In the genomic region with DNA sequence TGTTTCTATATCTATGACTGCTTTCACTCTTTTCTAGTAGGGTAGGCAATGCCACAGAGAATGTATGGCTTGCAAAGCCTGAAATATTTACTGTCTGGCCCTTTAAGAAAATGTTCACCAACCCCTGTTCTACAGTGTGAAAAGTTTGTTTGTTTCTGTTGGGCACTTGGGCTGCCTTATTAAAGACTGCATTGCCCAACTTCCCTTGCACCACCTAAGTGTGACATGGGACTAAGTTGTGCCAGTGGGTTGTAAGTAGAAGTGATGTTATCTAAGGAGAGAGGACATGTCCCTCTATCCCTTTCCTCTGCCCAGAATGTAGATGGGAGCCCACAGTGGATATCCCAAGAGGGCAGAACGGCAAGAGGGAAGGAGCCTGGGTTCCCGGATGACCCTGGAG, we compare ENCODE assay signal across 18 cellular contexts.
DNase-seq lines count a peak whose midpoint lies in the region; ATAC-seq, FAIRE-seq and TF ChIP-seq lines count a peak whose summit lies in the region.
"Had no signal": no experiment of that assay in that cellular context is flagged by ENCODE, and none has a peak within 500 bp of the region (broad histone marks: within the 10 kb centered on the region; RNA-seq: fewer than 3 reads in every experiment).

No MANE protein-coding gene starts in this region.

- FAIRE-seq in K562 (lab: Jason Lieb, UNC) (no peak), GM12891 (lab: Jason Lieb, UNC) (no peak)
- FAIRE-seq: keratinocyte had no signal

- in situ Hi-C loops in K562 (cut with MboI), result no loop called here

- TF ChIP-seq POLR2A in heart left ventricle (IDR thresholded peaks at IDR 0.05) (no peak), K562 (conservative IDR thresholded peaks at IDR 0.05) (no peak), GM12891 (IDR thresholded peaks at IDR 0.05; ENCODE audit: low read depth, low read length) (no peak)

- no peak for TF ChIP-seq EP300 in K562 (IDR thresholded peaks at IDR 0.05; ENCODE audit: low read length)

- H3K4me3 ChIP-seq in heart left ventricle (no peak overlapping the region), K562 (no peak overlapping the region), mucosa of stomach (ENCODE audit: low read length) (no peak overlapping the region), urinary bladder (ENCODE audit: low read depth, low read length) (no peak overlapping the region)
- H3K4me3 ChIP-seq: GM23338 had no signal

- TF ChIP-seq RAD21 in K562 (CRISPR knock-in tag; conservative IDR thresholded peaks at IDR 0.05 in 1 of 2, IDR thresholded peaks at IDR 0.05 in 1 of 2), result no peak

- H2AFZ ChIP-seq in K562 (ENCODE audit: low read depth, low read length), result no peak overlapping the region

- H3K27ac ChIP-seq in heart left ventricle (peak overlapping the region in 9 of 12 donors; percentile 90 to 99 (median 95)), K562 (ENCODE audit: extremely low read depth, low read depth, low read length) (no peak overlapping the region), urinary bladder (ENCODE audit: low read depth) (peak overlapping the region; percentile 28), substantia nigra (ENCODE audit: low read depth, low read length, poor library complexity, severe bottlenecking) (no peak overlapping the region)
- H3K27ac ChIP-seq: brain microvascular endothelial cell had no signal

- peaks cover 0 to 49% (median 32%) of the 10 kb centered on the region in 12 donors for H3K4me1 ChIP-seq in heart left ventricle
- peaks cover 5 to 11% of the 10 kb centered on the region in 2 experiments; a peak in 3 of 5 replicates for H3K4me1 ChIP-seq in K562 (replicated peaks in 1 of 2; ENCODE audit: control insufficient read depth in 2 of 2, insufficient read depth in 2 of 2, low read length in 2 of 2)
- H3K4me1 ChIP-seq in mucosa of stomach (ENCODE audit: control insufficient read depth, insufficient read depth, low read length), result peaks cover 18% of the 10 kb centered on the region
- H3K4me1 ChIP-seq in urinary bladder (ENCODE audit: insufficient read depth), result no peaks in the 10 kb centered on the region

- ATAC-seq in heart left ventricle (no peak), Right ventricle myocardium inferior (no peak), K562 (no peak)
- ATAC-seq: activated CD8-positive, alpha-beta T cell treated with anti-CD3 and anti-CD28 coated beads for 36 hours; GM23338; naive thymus-derived CD4-positive, alpha-beta T cell; stimulated activated naive B cell treated with anti-CD40 and anti-IgM and Interleukin-4, amounts not matched to agents 10 μg/mL and 1 μg/mL and 100 μg/mL, for 72 hours had no signal

- TF ChIP-seq CTCF in heart left ventricle (IDR thresholded peaks at IDR 0.05) (no peak), K562 (IDR thresholded peaks at IDR 0.05 in 2 of 3, conservative IDR thresholded peaks at IDR 0.05 in 1 of 3; ENCODE audit: insufficient read depth in 2 of 3, low read depth in 1 of 3, low read length in 3 of 3) (no peak)

- H3K36me3 ChIP-seq in heart left ventricle (no peaks in the 10 kb centered on the region), K562 (ENCODE audit: control insufficient read depth, insufficient read depth, low read length) (no peaks in the 10 kb centered on the region), mucosa of stomach (ENCODE audit: control insufficient read depth, insufficient read depth, low read length) (no peaks in the 10 kb centered on the region), urinary bladder (ENCODE audit: insufficient read depth) (no peaks in the 10 kb centered on the region)
- H3K36me3 ChIP-seq: brain microvascular endothelial cell had no signal

- H3K9ac ChIP-seq in K562 (ENCODE audit: insufficient read depth in 1 of 2, low read depth in 2 of 2, low read length in 2 of 2) (no peak overlapping the region), mucosa of stomach (ENCODE audit: low read length) (peak overlapping the region; percentile 10)

- no peaks in the 10 kb centered on the region for H3K79me2 ChIP-seq in K562 (ENCODE audit: control insufficient read depth, insufficient read depth, low read length)

- H3K9me1 ChIP-seq in K562 (ENCODE audit: control insufficient read depth, insufficient read depth, low read length), result no peaks in the 10 kb centered on the region

- 32 to 75% (median 68%) methylated on average over 2 of the region's 2 CpGs for WGBS in heart left ventricle, 4 donors
- 43% methylated on average over 2 of the region's 2 CpGs for WGBS in K562 (ENCODE audit: insufficient coverage, low coverage, missing lambda C conversion rate)
- WGBS in urinary bladder, result 31% methylated on average over 2 of the region's 2 CpGs

- H4K20me1 ChIP-seq in K562 (replicated peaks; ENCODE audit: control insufficient read depth, insufficient read depth, low read length), result 0 out of 2 replicates have a peak, but pooled peaks cover 4% of the 10 kb centered on the region

- intact Hi-C loops in heart left ventricle (cut with DNase I) (loop anchor here in 3 of 10 donors (5.0 kb wide), 2 partner anchors 38 to 138 kb away; a partner anchor contains a TSS), Right ventricle myocardium inferior (cut with DNase I) (no loop called here), K562 (cut with micrococcal nuclease) (no loop called here)

- DNase-seq in heart left ventricle (no peak), Right ventricle myocardium inferior (ENCODE audit: missing footprints) (no peak), K562 (ENCODE audit: extremely low read depth in 1 of 4, low spot score in 3 of 4) (no peak), substantia nigra (lab: John Stamatoyannopoulos, UW) (no peak), GM12891 (ENCODE audit: insufficient read length, low spot score) (no peak), NCI-H1436 (lab: John Stamatoyannopoulos, UW) (no peak)
- DNase-seq: activated CD8-positive, alpha-beta T cell treated with anti-CD3 and anti-CD28 coated beads for 36 hours; activated effector memory CD4-positive, alpha-beta T cell treated with Interleukin-2 at 50 U/mL for 16 hours; brain microvascular endothelial cell; endodermal cell; GF-D8; naive thymus-derived CD4-positive, alpha-beta T cell; NCI-H524 treated with DMSO at 0.1 percent for 48 hours; stimulated activated naive B cell treated with anti-CD40 and anti-IgM and Interleukin-4, amounts not matched to agents 10 μg/mL and 1 μg/mL and 100 μg/mL, for 72 hours had no signal

- H3K27me3 ChIP-seq in heart left ventricle, result no peaks in the 10 kb centered on the region
- H3K27me3 ChIP-seq in K562 (ENCODE audit: control insufficient read depth in 2 of 2, insufficient read depth in 2 of 2, low read length in 2 of 2), result no peaks in the 10 kb centered on the region
- H3K27me3 ChIP-seq in mucosa of stomach (ENCODE audit: control insufficient read depth, insufficient read depth, low read length), result no peaks in the 10 kb centered on the region
- H3K27me3 ChIP-seq: brain microvascular endothelial cell had no signal

- no peak overlapping the region for H3K4me2 ChIP-seq in K562 (ENCODE audit: insufficient read depth, low read length)
- H3K4me2 ChIP-seq: GM23338 had no signal

- CTCF ChIA-PET in K562 (lab: Yijun Ruan, JAX; ENCODE audit: low intra/inter-chr PET ratio), result no interaction called here

- BruUV-seq in K562 (replicated peaks; lab: Mats Ljungman, UMichigan), result no TSS peak

- POLR2A ChIA-PET in K562 (lab: Yijun Ruan, JAX), result no interaction called here

- H3K9me3 ChIP-seq in heart left ventricle (peaks cover 0 to 7% (median 0%) of the 10 kb centered on the region in 12 donors), K562 (replicated peaks; ENCODE audit: control insufficient read depth, insufficient read depth, low read depth, low read length) (no peaks in the 10 kb centered on the region), mucosa of stomach (ENCODE audit: control insufficient read depth, low read length) (no peaks in the 10 kb centered on the region)

TF ChIP-seq in K562, 482 proteins besides CTCF, POLR2A, EP300 and RAD21:
- TF ChIP-seq RBBP5 (IDR thresholded peaks at IDR 0.05; ENCODE audit: borderline replicate concordance, insufficient read depth, low read length, poor library complexity, severe bottlenecking) (no peak), CXXC5 (CRISPR knock-in tag; IDR thresholded peaks at IDR 0.05) (no peak), PCBP1 (IDR thresholded peaks at IDR 0.05; ENCODE audit: low read depth, low read length, poor library complexity, severe bottlenecking) (no peak)
- TF ChIP-seq, protein P1, sequence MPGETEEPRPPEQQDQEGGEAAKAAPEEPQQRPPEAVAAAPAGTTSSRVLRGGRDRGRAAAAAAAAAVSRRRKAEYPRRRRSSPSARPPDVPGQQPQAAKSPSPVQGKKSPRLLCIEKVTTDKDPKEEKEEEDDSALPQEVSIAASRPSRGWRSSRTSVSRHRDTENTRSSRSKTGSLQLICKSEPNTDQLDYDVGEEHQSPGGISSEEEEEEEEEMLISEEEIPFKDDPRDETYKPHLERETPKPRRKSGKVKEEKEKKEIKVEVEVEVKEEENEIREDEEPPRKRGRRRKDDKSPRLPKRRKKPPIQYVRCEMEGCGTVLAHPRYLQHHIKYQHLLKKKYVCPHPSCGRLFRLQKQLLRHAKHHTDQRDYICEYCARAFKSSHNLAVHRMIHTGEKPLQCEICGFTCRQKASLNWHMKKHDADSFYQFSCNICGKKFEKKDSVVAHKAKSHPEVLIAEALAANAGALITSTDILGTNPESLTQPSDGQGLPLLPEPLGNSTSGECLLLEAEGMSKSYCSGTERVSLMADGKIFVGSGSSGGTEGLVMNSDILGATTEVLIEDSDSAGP (CRISPR knock-in tag; IDR thresholded peaks at IDR 0.05), result 0 out of 2 replicates have a peak, but pooled peaks have one; percentile 43

TF ChIP-seq in GM12891, 5 proteins besides CTCF, POLR2A, EP300 and RAD21:
- no peak for TF ChIP-seq POU2F2 (IDR thresholded peaks at IDR 0.05; ENCODE audit: low read depth, low read length)
- TF ChIP-seq POLR2AphosphoS5 (IDR thresholded peaks at IDR 0.05; ENCODE audit: low read depth, low read length), result no peak
- no peak for TF ChIP-seq PAX5 (IDR thresholded peaks at IDR 0.05; ENCODE audit: insufficient read depth, low read length, severe bottlenecking)
- TF ChIP-seq SPI1 (IDR thresholded peaks at IDR 0.05; ENCODE audit: low read depth, low read length), result no peak
- no peak for TF ChIP-seq TAF1 (IDR thresholded peaks at IDR 0.05; ENCODE audit: low read depth, low read length)
TF ChIP-seq in GM12891: peak in this region for 0.

Comparison
In these comparisons a context has a peak if more than half of its experiments do, and no peak if none do; other contexts are left out.
1. H3K27ac ChIP-seq: peak in heart left ventricle (9 of 12) and urinary bladder (single experiment); none in K562 (single experiment) and substantia nigra (single experiment).